ENCODE assay signal across 8 cellular contexts in the genomic region with DNA sequence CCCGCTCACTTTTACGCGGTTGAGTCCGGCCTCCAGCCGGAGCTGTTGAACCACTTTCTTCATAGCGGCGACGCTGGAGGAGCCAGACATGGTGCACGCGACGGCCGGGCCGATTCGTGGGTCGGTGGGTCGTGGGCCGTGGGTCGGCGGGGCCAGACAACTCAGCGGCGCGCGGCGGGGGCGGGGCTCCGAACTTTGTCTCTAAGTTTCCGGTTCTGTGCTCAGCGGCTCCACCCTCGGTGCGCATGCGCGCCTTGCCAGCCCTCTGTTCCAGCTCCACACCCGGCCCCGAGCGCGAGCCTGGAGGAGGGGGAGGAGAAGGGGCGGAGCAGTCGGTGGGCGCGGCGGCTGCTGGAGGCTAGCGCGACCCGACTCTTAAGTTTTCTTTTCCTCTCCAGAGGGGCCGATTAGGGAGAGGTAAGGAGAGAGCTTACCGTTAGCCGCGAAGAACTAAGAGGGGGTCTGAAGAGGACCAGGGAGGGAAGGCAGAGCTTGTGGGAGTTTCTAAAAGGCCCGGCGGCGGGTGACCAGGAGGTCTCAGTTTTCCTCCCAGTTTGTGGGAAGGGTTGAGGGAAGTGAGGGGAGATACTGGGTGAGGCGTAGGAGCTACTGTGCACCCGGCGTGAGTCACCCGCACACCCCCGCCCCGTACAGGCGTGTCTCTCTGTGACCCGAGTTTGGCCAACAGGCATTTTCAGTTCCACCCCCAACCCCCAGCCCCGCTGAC. TPM values are rescaled to one million over a fixed set of nuclear protein-coding genes. Genes with fewer than 3 reads are reported as not detected.
A peak's percentile ranks its signal among the peaks of the same experiment; 100 is the strongest.
DNase-seq lines count a peak whose midpoint lies in the region; ATAC-seq and TF ChIP-seq lines count a peak whose summit lies in the region.

GNG5 (minus strand) TSS at position 580 of the 727 bp plus-strand sequence; CDS start at position 90, 490 bp downstream.
SPATA1 (plus strand) TSS at position 385 of the 727 bp plus-strand sequence. CDS start 9,974 bp downstream, outside the sequence.

- H3K27ac Mint-ChIP-seq in activated B cell treated with CpG ODN at 0.5 μM for 24 hours, result peak within 1 kb of the TSS; percentile 98

- DNase-seq in AG08396 (ENCODE audit: low spot score) (peak; percentile 98), NCI-H2227 treated with DMSO at 0.1 percent for 48 hours (lab: John Stamatoyannopoulos, UW) (peak; percentile 97), activated B cell treated with CpG ODN at 0.5 μM for 24 hours (peak; percentile 98), caudate nucleus (lab: John Stamatoyannopoulos, UW) (peak in 60 of 61 donors; percentile 60 to 96 (median 90)), iris pigment epithelial cell (ENCODE audit: low read depth) (peak; percentile 95)
- peak; percentile 95 to 96 for DNase-seq in stimulated activated CD4-positive, alpha-beta T cell treated with anti-CD3 and anti-CD28 coated beads, Interleukin-12 subunit alpha, Interleukin-12 subunit beta, amount 100 ng/mL, for 24 hours (ENCODE audit: low read depth in 2 of 2)

- H3K36me3 Mint-ChIP-seq in activated B cell treated with CpG ODN at 0.5 μM for 24 hours (ENCODE audit: low read depth), result peaks cover 25% of the 10 kb centered on the region

- CTCF ChIA-PET in activated B cell treated with CpG ODN at 0.5 μM for 24 hours (lab: Charles Lee), result interaction anchor here (1.0 to 1.6 kb wide), 8 partner anchors 26 to 522 kb away, joined by 3 to 10 read pairs (median 4); partner anchors contain the start of genes CTBS and RPF1

- ATAC-seq in HG03175 (IDR thresholded peaks at IDR 0.05; ENCODE audit: unreplicated experiment) (peak; percentile 82), activated B cell treated with CpG ODN at 0.5 μM for 24 hours (ENCODE audit: low read depth) (peak; percentile 87)

- TF ChIP-seq CTCF in activated B cell treated with CpG ODN at 0.5 μM for 24 hours (IDR thresholded peaks at IDR 0.05), result no peak

- peaks cover 3% of the 10 kb centered on the region for H3K9me3 Mint-ChIP-seq in activated B cell treated with CpG ODN at 0.5 μM for 24 hours

- no peaks in the 10 kb centered on the region for H3K27me3 Mint-ChIP-seq in activated B cell treated with CpG ODN at 0.5 μM for 24 hours

- peak within 1 kb of the TSS; percentile 96 for H3K4me3 Mint-ChIP-seq in activated B cell treated with CpG ODN at 0.5 μM for 24 hours

- intact Hi-C loops in activated B cell treated with CpG ODN at 0.5 μM for 24 hours (cut with micrococcal nuclease), result loop anchor here (1.0 to 10.0 kb wide), 11 partner anchors 27 to 770 kb away; partner anchors contain the start of genes BCL10, C1orf52, CTBS and MCOLN2

- POLR2A ChIA-PET in activated B cell treated with CpG ODN at 0.5 μM for 24 hours (lab: Charles Lee), result interaction anchor here (0.7 to 3.6 kb wide), 24 partner anchors 8 to 770 kb away, joined by 3 to 113 read pairs (median 7); partner anchors contain the start of genes BCL10, C1orf52, CTBS and PRKACB

- peaks cover 37% of the 10 kb centered on the region for H3K4me1 Mint-ChIP-seq in activated B cell treated with CpG ODN at 0.5 μM for 24 hours

- H3K27ac ChIP-seq in caudate nucleus (ENCODE audit: low read depth, low read length), result peak within 1 kb of the TSS; percentile 95

- in situ Hi-C loops in GM18951 (cut with MboI; ENCODE audit: low sequenced_read_pairs, unreplicated experiment), result no loop called here

- peak; percentile 79 for TF ChIP-seq POLR2A in GM18951 (IDR thresholded peaks at IDR 0.05; ENCODE audit: extremely low read depth, insufficient read depth, insufficient read length)

RNA-seq across cellular contexts. Expression of gene GNG5, which starts in this region (rescaled TPM):
- 57.0 and 63.5 TPM in 2 replicates for total RNA-seq in activated B cell treated with CpG ODN at 0.5 μM for 24 hours

RNA-seq across cellular contexts. Expression of gene SPATA1, which starts in this region (rescaled TPM):
- total RNA-seq in activated B cell treated with CpG ODN at 0.5 μM for 24 hours, result 4.6 and 4.7 TPM in 2 replicates

Comparison
In these comparisons a context has a peak if more than half of its experiments do, and no peak if none do; other contexts are left out.
1. Peak in every context shown above with its lines: DNase-seq, ATAC-seq and H3K27ac ChIP-seq.